1 cellular context compared by ENCODE assay signal in the genomic region with DNA sequence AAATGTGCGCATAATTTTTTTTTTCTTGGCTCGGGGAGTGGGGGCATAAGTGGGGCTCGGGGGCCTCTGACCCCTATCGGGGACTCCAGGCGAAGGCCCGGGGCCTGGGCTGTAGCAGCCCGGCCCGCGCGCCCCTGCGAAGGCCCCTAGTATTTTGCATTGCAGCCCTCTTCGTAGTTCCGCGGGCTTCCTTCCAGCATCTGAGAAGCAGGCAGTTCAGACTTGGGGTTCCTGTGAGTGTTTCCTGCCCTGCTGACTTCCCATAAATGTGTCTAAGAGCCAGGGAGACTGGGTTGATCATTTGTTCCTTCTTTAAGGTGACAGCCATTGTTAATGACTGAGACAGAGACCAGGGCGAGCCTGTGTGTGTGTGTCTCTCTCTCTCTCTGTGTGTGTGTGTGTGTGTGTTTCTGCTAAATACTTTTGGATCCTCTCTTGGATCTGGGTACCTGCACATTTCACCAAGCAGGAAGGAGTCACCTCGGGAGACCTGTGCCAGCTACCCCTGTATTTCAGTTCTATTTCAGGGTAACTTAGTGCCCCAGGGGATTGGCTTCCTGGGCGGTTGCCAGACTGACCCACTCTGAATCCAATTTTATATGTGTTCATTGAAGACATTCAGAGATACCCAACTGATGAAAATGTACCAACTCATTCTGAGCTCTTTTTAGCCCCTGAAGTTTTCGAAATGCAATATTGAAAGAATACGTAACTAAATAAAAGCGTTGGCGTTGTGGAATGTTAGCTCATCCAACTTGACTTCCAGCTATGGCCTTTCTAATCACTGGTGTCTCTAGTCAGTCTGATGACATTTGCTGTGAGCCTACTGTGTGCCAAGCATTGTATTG.
TF ChIP-seq lines count a peak whose summit lies in the region.

No MANE protein-coding gene starts in this region.

TF ChIP-seq in HEK293, 187 proteins besides CTCF, POLR2A, EP300 and RAD21 (continued from another document and continues in another):
- TF ChIP-seq, protein P1, sequence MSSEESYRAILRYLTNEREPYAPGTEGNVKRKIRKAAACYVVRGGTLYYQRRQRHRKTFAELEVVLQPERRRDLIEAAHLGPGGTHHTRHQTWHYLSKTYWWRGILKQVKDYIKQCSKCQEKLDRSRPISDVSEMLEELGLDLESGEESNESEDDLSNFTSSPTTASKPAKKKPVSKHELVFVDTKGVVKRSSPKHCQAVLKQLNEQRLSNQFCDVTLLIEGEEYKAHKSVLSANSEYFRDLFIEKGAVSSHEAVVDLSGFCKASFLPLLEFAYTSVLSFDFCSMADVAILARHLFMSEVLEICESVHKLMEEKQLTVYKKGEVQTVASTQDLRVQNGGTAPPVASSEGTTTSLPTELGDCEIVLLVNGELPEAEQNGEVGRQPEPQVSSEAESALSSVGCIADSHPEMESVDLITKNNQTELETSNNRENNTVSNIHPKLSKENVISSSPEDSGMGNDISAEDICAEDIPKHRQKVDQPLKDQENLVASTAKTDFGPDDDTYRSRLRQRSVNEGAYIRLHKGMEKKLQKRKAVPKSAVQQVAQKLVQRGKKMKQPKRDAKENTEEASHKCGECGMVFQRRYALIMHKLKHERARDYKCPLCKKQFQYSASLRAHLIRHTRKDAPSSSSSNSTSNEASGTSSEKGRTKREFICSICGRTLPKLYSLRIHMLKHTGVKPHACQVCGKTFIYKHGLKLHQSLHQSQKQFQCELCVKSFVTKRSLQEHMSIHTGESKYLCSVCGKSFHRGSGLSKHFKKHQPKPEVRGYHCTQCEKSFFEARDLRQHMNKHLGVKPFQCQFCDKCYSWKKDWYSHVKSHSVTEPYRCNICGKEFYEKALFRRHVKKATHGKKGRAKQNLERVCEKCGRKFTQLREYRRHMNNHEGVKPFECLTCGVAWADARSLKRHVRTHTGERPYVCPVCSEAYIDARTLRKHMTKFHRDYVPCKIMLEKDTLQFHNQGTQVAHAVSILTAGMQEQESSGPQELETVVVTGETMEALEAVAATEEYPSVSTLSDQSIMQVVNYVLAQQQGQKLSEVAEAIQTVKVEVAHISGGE (tag by site-specific recombination; conservative IDR thresholded peaks at IDR 0.05; ENCODE audit: low read depth), result no peak
- TF ChIP-seq, protein P2, sequence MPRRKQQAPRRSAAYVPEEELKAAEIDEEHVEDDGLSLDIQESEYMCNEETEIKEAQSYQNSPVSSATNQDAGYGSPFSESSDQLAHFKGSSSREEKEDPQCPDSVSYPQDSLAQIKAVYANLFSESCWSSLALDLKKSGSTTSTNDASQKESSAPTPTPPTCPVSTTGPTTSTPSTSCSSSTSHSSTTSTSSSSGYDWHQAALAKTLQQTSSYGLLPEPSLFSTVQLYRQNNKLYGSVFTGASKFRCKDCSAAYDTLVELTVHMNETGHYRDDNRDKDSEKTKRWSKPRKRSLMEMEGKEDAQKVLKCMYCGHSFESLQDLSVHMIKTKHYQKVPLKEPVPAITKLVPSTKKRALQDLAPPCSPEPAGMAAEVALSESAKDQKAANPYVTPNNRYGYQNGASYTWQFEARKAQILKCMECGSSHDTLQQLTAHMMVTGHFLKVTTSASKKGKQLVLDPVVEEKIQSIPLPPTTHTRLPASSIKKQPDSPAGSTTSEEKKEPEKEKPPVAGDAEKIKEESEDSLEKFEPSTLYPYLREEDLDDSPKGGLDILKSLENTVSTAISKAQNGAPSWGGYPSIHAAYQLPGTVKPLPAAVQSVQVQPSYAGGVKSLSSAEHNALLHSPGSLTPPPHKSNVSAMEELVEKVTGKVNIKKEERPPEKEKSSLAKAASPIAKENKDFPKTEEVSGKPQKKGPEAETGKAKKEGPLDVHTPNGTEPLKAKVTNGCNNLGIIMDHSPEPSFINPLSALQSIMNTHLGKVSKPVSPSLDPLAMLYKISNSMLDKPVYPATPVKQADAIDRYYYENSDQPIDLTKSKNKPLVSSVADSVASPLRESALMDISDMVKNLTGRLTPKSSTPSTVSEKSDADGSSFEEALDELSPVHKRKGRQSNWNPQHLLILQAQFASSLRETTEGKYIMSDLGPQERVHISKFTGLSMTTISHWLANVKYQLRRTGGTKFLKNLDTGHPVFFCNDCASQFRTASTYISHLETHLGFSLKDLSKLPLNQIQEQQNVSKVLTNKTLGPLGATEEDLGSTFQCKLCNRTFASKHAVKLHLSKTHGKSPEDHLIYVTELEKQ (tag by site-specific recombination; IDR thresholded peaks at IDR 0.05; ENCODE audit: borderline replicate concordance), result no peak
- TF ChIP-seq ZNF600 (tag by site-specific recombination; IDR thresholded peaks at IDR 0.05), result 0 out of 2 replicates have a peak, but pooled peaks have one; percentile 27
- no peak for TF ChIP-seq ZNF596 (tag by site-specific recombination; IDR thresholded peaks at IDR 0.05)
- TF ChIP-seq ZEB2 (tag by site-specific recombination; IDR thresholded peaks at IDR 0.05), result no peak
- TF ChIP-seq, protein P3, sequence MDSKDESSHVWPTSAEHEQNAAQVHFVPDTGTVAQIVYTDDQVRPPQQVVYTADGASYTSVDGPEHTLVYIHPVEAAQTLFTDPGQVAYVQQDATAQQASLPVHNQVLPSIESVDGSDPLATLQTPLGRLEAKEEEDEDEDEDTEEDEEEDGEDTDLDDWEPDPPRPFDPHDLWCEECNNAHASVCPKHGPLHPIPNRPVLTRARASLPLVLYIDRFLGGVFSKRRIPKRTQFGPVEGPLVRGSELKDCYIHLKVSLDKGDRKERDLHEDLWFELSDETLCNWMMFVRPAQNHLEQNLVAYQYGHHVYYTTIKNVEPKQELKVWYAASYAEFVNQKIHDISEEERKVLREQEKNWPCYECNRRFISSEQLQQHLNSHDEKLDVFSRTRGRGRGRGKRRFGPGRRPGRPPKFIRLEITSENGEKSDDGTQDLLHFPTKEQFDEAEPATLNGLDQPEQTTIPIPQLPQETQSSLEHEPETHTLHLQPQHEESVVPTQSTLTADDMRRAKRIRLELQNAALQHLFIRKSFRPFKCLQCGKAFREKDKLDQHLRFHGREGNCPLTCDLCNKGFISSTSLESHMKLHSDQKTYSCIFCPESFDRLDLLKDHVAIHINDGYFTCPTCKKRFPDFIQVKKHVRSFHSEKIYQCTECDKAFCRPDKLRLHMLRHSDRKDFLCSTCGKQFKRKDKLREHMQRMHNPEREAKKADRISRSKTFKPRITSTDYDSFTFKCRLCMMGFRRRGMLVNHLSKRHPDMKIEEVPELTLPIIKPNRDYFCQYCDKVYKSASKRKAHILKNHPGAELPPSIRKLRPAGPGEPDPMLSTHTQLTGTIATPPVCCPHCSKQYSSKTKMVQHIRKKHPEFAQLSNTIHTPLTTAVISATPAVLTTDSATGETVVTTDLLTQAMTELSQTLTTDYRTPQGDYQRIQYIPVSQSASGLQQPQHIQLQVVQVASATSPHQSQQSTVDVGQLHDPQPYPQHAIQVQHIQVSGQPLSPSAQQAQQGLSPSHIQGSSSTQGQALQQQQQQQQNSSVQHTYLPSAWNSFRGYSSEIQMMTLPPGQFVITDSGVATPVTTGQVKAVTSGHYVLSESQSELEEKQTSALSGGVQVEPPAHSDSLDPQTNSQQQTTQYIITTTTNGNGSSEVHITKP (tag by site-specific recombination; IDR thresholded peaks at IDR 0.05), result peak; percentile 32; the same call in 1 of the 2 replicates
- no peak for TF ChIP-seq ZNF76 (tag by site-specific recombination; IDR thresholded peaks at IDR 0.05; ENCODE audit: borderline replicate concordance, low read depth)
- TF ChIP-seq, protein P4, sequence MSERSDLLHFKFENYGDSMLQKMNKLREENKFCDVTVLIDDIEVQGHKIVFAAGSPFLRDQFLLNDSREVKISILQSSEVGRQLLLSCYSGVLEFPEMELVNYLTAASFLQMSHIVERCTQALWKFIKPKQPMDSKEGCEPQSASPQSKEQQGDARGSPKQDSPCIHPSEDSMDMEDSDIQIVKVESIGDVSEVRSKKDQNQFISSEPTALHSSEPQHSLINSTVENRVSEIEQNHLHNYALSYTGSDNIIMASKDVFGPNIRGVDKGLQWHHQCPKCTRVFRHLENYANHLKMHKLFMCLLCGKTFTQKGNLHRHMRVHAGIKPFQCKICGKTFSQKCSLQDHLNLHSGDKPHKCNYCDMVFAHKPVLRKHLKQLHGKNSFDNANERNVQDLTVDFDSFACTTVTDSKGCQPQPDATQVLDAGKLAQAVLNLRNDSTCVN (tag by site-specific recombination; optimal IDR thresholded peaks at IDR 0.05), result peak; percentile 29
- TF ChIP-seq, protein P5, sequence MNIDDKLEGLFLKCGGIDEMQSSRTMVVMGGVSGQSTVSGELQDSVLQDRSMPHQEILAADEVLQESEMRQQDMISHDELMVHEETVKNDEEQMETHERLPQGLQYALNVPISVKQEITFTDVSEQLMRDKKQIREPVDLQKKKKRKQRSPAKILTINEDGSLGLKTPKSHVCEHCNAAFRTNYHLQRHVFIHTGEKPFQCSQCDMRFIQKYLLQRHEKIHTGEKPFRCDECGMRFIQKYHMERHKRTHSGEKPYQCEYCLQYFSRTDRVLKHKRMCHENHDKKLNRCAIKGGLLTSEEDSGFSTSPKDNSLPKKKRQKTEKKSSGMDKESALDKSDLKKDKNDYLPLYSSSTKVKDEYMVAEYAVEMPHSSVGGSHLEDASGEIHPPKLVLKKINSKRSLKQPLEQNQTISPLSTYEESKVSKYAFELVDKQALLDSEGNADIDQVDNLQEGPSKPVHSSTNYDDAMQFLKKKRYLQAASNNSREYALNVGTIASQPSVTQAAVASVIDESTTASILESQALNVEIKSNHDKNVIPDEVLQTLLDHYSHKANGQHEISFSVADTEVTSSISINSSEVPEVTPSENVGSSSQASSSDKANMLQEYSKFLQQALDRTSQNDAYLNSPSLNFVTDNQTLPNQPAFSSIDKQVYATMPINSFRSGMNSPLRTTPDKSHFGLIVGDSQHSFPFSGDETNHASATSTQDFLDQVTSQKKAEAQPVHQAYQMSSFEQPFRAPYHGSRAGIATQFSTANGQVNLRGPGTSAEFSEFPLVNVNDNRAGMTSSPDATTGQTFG (tag by site-specific recombination; IDR thresholded peaks at IDR 0.05; ENCODE audit: borderline replicate concordance), result no peak
- no peak for TF ChIP-seq ZNF175 (tag by site-specific recombination; IDR thresholded peaks at IDR 0.05)
- TF ChIP-seq, protein P6, sequence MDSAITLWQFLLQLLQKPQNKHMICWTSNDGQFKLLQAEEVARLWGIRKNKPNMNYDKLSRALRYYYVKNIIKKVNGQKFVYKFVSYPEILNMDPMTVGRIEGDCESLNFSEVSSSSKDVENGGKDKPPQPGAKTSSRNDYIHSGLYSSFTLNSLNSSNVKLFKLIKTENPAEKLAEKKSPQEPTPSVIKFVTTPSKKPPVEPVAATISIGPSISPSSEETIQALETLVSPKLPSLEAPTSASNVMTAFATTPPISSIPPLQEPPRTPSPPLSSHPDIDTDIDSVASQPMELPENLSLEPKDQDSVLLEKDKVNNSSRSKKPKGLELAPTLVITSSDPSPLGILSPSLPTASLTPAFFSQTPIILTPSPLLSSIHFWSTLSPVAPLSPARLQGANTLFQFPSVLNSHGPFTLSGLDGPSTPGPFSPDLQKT (IDR thresholded peaks at IDR 0.05; ENCODE audit: borderline replicate concordance, low read depth, low read length), result no peak
- no peak for TF ChIP-seq ZNF174 (tag by site-specific recombination; IDR thresholded peaks at IDR 0.05)
- TF ChIP-seq ZFP69B (tag by site-specific recombination; IDR thresholded peaks at IDR 0.05), result no peak
- TF ChIP-seq ZNF10 (tag by site-specific recombination; IDR thresholded peaks at IDR 0.05), result peak; percentile 47; the same call in 1 of the 2 replicates
- TF ChIP-seq KLF1 (tag by site-specific recombination; IDR thresholded peaks at IDR 0.05), result no peak
- no peak for TF ChIP-seq ZNF292 (tag by site-specific recombination; IDR thresholded peaks at IDR 0.05; ENCODE audit: borderline replicate concordance, low read depth)
- TF ChIP-seq ZNF621 (tag by site-specific recombination; IDR thresholded peaks at IDR 0.05), result no peak
- TF ChIP-seq YY1 (tag by site-specific recombination; IDR thresholded peaks at IDR 0.05), result peak; percentile 33; the same call in 1 of the 2 replicates
- TF ChIP-seq KLF10 (tag by site-specific recombination; IDR thresholded peaks at IDR 0.05), result no peak
- TF ChIP-seq, protein P7, sequence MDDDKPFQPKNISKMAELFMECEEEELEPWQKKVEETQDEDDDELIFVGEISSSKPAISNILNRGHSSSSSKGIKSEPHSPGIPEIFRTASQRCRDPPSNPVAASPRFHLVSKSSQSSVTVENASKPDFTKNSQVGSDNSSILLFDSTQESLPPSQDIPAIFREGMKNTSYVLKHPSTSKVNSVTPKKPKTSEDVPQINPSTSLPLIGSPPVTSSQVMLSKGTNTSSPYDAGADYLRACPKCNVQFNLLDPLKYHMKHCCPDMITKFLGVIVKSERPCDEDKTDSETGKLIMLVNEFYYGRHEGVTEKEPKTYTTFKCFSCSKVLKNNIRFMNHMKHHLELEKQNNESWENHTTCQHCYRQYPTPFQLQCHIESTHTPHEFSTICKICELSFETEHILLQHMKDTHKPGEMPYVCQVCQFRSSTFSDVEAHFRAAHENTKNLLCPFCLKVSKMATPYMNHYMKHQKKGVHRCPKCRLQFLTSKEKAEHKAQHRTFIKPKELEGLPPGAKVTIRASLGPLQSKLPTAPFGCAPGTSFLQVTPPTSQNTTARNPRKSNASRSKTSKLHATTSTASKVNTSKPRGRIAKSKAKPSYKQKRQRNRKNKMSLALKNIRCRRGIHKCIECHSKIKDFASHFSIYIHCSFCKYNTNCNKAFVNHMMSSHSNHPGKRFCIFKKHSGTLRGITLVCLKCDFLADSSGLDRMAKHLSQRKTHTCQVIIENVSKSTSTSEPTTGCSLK (tag by site-specific recombination; IDR thresholded peaks at IDR 0.05), result no peak
- TF ChIP-seq ZNF223 (tag by site-specific recombination; IDR thresholded peaks at IDR 0.05), result no peak
- TF ChIP-seq KLF7 (tag by site-specific recombination; IDR thresholded peaks at IDR 0.05; ENCODE audit: borderline replicate concordance), result no peak
- no peak for TF ChIP-seq ZNF514 (tag by site-specific recombination; IDR thresholded peaks at IDR 0.05)
- TF ChIP-seq, protein P8, sequence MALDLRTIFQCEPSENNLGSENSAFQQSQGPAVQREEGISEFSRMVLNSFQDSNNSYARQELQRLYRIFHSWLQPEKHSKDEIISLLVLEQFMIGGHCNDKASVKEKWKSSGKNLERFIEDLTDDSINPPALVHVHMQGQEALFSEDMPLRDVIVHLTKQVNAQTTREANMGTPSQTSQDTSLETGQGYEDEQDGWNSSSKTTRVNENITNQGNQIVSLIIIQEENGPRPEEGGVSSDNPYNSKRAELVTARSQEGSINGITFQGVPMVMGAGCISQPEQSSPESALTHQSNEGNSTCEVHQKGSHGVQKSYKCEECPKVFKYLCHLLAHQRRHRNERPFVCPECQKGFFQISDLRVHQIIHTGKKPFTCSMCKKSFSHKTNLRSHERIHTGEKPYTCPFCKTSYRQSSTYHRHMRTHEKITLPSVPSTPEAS (tag by site-specific recombination; IDR thresholded peaks at IDR 0.05), result peak; percentile 92
- TF ChIP-seq ZBTB48 (tag by site-specific recombination; IDR thresholded peaks at IDR 0.05), result 0 out of 2 replicates have a peak, but pooled peaks have one; percentile 14
- TF ChIP-seq ZNF626 (tag by site-specific recombination; IDR thresholded peaks at IDR 0.05), result no peak
- TF ChIP-seq ZNF660 (tag by site-specific recombination; IDR thresholded peaks at IDR 0.05), result no peak
- TF ChIP-seq YY2 (tag by site-specific recombination; IDR thresholded peaks at IDR 0.05), result no peak
